ENCODE assay signal across 32 cellular contexts in genomic region chr3:107516475-107516874, GRCh38.
"Had no signal": no experiment of that assay in that cellular context is flagged by ENCODE, and none has a peak within 500 bp of the region (broad histone marks: within the 10 kb centered on the region; RNA-seq: fewer than 3 reads in every experiment).

No MANE protein-coding gene starts in this region.

- H3K9me3 ChIP-seq: adrenal gland, ascending aorta, body of pancreas, breast epithelium had no signal

- H3K4me3 ChIP-seq: adrenal gland, ascending aorta, body of pancreas, breast epithelium, cardiac muscle cell had no signal

- H3K27me3 ChIP-seq: adrenal gland, ascending aorta, body of pancreas, brain microvascular endothelial cell, breast epithelium had no signal

- H3K36me3 ChIP-seq: adrenal gland, ascending aorta, brain microvascular endothelial cell, breast epithelium, cardiac muscle cell had no signal

- ATAC-seq: activated naive CD4-positive, alpha-beta T cell treated with anti-CD3 and anti-CD28 coated beads, Interleukin-2, amount 50 U/mL, for 72 hours; activated naive CD8-positive, alpha-beta T cell treated with anti-CD3 and anti-CD28 coated beads, Interleukin-2, amount 50 U/mL, for 24 hours; activated T-cell treated with anti-CD3 and anti-CD28 coated beads, Interleukin-2, amount 50 U/mL, for 4 hours; activated T-cell treated with anti-CD3 and anti-CD28 coated beads, Interleukin-2, amount 50 U/mL, for 72 hours; activated T-helper 17 cell treated with anti-CD3 and anti-CD28 coated beads, Interleukin-2, amount 50 U/mL, for 72 hours; body of pancreas had no signal

- H3K27ac ChIP-seq: adrenal gland, ascending aorta, body of pancreas, brain microvascular endothelial cell, breast epithelium, cardiac muscle cell had no signal

- DNase-seq: activated effector memory CD4-positive, alpha-beta T cell treated with anti-CD3 and anti-CD28 coated beads, Interleukin-2, amount 50 U/mL, for 16 hours; activated effector memory CD4-positive, alpha-beta T cell treated with Interleukin-2 at 50 U/mL for 16 hours; activated gamma-delta T cell; activated gamma-delta T cell treated with Interleukin-2 at 50 U/mL for 16 hours; activated naive CD4-positive, alpha-beta T cell; activated naive CD4-positive, alpha-beta T cell treated with anti-CD3 and anti-CD28 coated beads for 36 hours; activated naive CD4-positive, alpha-beta T cell treated with anti-CD3 and anti-CD28 coated beads, Interleukin-2, amount 10 ng/mL, durations not matched to agents 7 days and 5 days; activated naive CD4-positive, alpha-beta T cell treated with anti-CD3 and anti-CD28 coated beads, Interleukin-2, amount 50 U/mL, for 16 hours; activated naive CD4-positive, alpha-beta T cell treated with Interleukin-2 at 50 U/mL for 16 hours; activated naive CD8-positive, alpha-beta T cell treated with anti-CD3 and anti-CD28 coated beads for 36 hours; activated naive CD8-positive, alpha-beta T cell treated with anti-CD3 and anti-CD28 coated beads, Interleukin-2, amount 10 ng/mL, durations not matched to agents 7 days and 5 days; activated naive CD8-positive, alpha-beta T cell treated with anti-CD3 and anti-CD28 coated beads, Interleukin-2, amount 50 U/mL, for 24 hours; activated T-cell treated with anti-CD3 and anti-CD28 coated beads, Interleukin-2, amount 50 U/mL, for 1 hour; activated T-cell treated with anti-CD3 and anti-CD28 coated beads, Interleukin-2, amount 50 U/mL, for 24 hours; activated T-cell treated with anti-CD3 and anti-CD28 coated beads, Interleukin-2, amount 50 U/mL, for 4 hours; activated T-cell treated with anti-CD3 and anti-CD28 coated beads, Interleukin-2, amount 50 U/mL, for 48 hours; activated T-cell treated with anti-CD3 and anti-CD28 coated beads, Interleukin-2, amount 50 U/mL, for 72 hours; adrenal gland; amniotic stem cell; amygdala; anterior cingulate cortex; aorta; body of pancreas; brain microvascular endothelial cell; caudate nucleus; central memory CD4-positive, alpha-beta T cell; cerebellar nuclear complex had no signal

- H3K4me1 ChIP-seq: adrenal gland, ascending aorta, body of pancreas, breast epithelium had no signal
